Comparison of ENCODE assay signal across 28 cellular contexts in the genomic region with DNA sequence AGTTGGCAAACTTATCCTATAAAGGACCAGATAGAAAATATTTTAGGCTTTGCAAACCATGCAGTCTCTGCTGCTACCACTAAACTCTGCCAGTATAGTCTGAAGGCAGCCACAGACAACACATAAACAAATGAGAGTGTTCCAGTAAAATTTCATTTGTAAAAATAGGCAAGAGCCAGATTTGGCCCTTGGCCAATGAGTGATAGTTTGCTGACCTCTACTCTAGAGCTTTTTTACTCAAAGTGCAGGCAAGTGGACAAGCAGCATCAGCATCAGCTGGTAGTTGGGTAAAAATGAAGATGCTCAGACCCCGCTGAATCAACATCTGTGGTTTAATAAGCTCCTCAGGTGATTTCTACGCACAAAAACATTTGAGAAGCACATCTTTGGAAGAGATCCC.
"Had no signal": no experiment of that assay in that cellular context is flagged by ENCODE, and none has a peak within 500 bp of the region (broad histone marks: within the 10 kb centered on the region; RNA-seq: fewer than 3 reads in every experiment).

No MANE protein-coding gene starts in this region.

- H3K4me3 ChIP-seq: PC-9, SJSA1 had no signal

- H3K9ac ChIP-seq: KMS-11, SK-N-SH had no signal

- H3K9me3 ChIP-seq: SJSA1, SK-N-SH had no signal

- H3K4me1 ChIP-seq: SJSA1 had no signal

- H3K27ac ChIP-seq: KMS-11, PC-9, SJSA1 had no signal

- DNase-seq: Karpas-422, MM.1S, NCI-H1092, NCI-H1105, NCI-H1417 treated with DMSO at 0.1 percent for 48 hours, NCI-H1436 treated with DMSO at 0.1 percent for 48 hours, NCI-H1694 treated with DMSO at 0.1 percent for 48 hours, NCI-H187 treated with DMSO at 0.1 percent for 48 hours, NCI-H2029, NCI-H2081, NCI-H2171 treated with DMSO at 0.1 percent for 48 hours, NCI-H2227 treated with DMSO at 0.1 percent for 48 hours, NCI-H345, NCI-H446, NCI-H510A treated with DMSO at 0.1 percent for 48 hours, NCI-H524 treated with DMSO at 0.1 percent for 48 hours, NCI-H526 treated with DMSO at 0.1 percent for 48 hours, NCI-H774, PC-9, Right ventricle myocardium superior, SHP77 treated with DMSO at 0.1 percent for 48 hours, SK-N-SH, SW 1271, T-helper 1 cell had no signal

- ATAC-seq: Panc1 had no signal

- H3K4me2 ChIP-seq: KMS-11, PC-9, SK-N-SH had no signal

- H3K36me3 ChIP-seq: SJSA1 had no signal

- FAIRE-seq: RCC 7860 had no signal

- H3K27me3 ChIP-seq: SJSA1 had no signal

- H2AFZ ChIP-seq: PC-9 had no signal
